ENCODE assay signal across 9 cellular contexts in genomic region chr4:1183985-1184773, GRCh38. TPM values are rescaled to one million over a fixed set of nuclear protein-coding genes. Genes with fewer than 3 reads are reported as not detected.
DNase-seq lines count a peak whose midpoint lies in the region; ATAC-seq and TF ChIP-seq lines count a peak whose summit lies in the region.
"Had no signal": no experiment of that assay in that cellular context is flagged by ENCODE, and none has a peak within 500 bp of the region (broad histone marks: within the 10 kb centered on the region; RNA-seq: fewer than 3 reads in every experiment).

No MANE protein-coding gene starts in this region.

- H3K9me2 ChIP-seq in MM.1S (replicated peaks; ENCODE audit: insufficient read depth, low read length): no peaks in the 10 kb centered on the region

- peaks cover 7% of the 10 kb centered on the region for H3K9me3 Mint-ChIP-seq in stimulated activated naive CD8-positive, alpha-beta T cell treated with anti-CD3 and anti-CD28 coated beads, Interleukin-15, Interleukin-2, amounts not matched to agents 100 ng/mL and 50 ng/mL, for 24 hours
- H3K9me3 Mint-ChIP-seq in Calu3 (ENCODE audit: low read depth, unreplicated experiment): peaks cover 7% of the 10 kb centered on the region

- peak overlapping the region; percentile 63 for H3K4me3 Mint-ChIP-seq in stimulated activated naive CD8-positive, alpha-beta T cell treated with anti-CD3 and anti-CD28 coated beads, Interleukin-15, Interleukin-2, amounts not matched to agents 100 ng/mL and 50 ng/mL, for 24 hours
- no peak overlapping the region for H3K4me3 Mint-ChIP-seq in Calu3 (ENCODE audit: low read depth, unreplicated experiment)

- no peaks in the 10 kb centered on the region for H3K36me3 ChIP-seq in MM.1S (replicated peaks; ENCODE audit: insufficient read depth, low read length)
- H3K36me3 ChIP-seq in WERI-Rb-1: peaks cover 2% of the 10 kb centered on the region; the same call in 1 of the 2 replicates

- peak overlapping the region; percentile 36; the same call in 1 of the 2 replicates for H3K4me3 ChIP-seq in MM.1S (ENCODE audit: low read length)
- H3K4me3 ChIP-seq in WERI-Rb-1 (ENCODE audit: low read depth, low read length): no peak overlapping the region

- CTCF ChIA-PET in Calu3 (lab: Charles Lee): no interaction called here

- H4K20me1 ChIP-seq in MM.1S (ENCODE audit: insufficient read depth, low read length): no peaks in the 10 kb centered on the region

- intact Hi-C loops in Calu3 (cut with micrococcal nuclease; ENCODE audit: unreplicated experiment): no loop called here

- H3K4me1 Mint-ChIP-seq in stimulated activated naive CD8-positive, alpha-beta T cell treated with anti-CD3 and anti-CD28 coated beads, Interleukin-15, Interleukin-2, amounts not matched to agents 100 ng/mL and 50 ng/mL, for 24 hours (ENCODE audit: low read depth): peaks cover 40% of the 10 kb centered on the region
- peaks cover under 1% of the 10 kb centered on the region for H3K4me1 Mint-ChIP-seq in Calu3 (ENCODE audit: low read depth, unreplicated experiment)

- H3K27ac ChIP-seq in MM.1S (ENCODE audit: low read length) (peak overlapping the region; percentile 27; the same call in 1 of the 2 replicates), WERI-Rb-1 (no peak overlapping the region)

- H3K27ac Mint-ChIP-seq in stimulated activated naive CD8-positive, alpha-beta T cell treated with anti-CD3 and anti-CD28 coated beads, Interleukin-15, Interleukin-2, amounts not matched to agents 100 ng/mL and 50 ng/mL, for 24 hours: peak overlapping the region; percentile 69
- H3K27ac Mint-ChIP-seq in Calu3 (ENCODE audit: unreplicated experiment): no peak overlapping the region

- DNase-seq in stimulated activated naive CD8-positive, alpha-beta T cell treated with anti-CD3 and anti-CD28 coated beads, Interleukin-15, Interleukin-2, amounts not matched to agents 100 U/mL and 50 U/mL, for 24 hours: no peak
- DNase-seq in MM.1S (peak; percentile 80), fibroblast of peridontal ligament (ENCODE audit: extremely low read depth) (peak; percentile 58), Calu3 (no peak), WERI-Rb-1 (no peak)
- DNase-seq: activated CD4-positive, alpha-beta T cell treated with anti-CD3 and anti-CD28 coated beads for 1 hour had no signal

- TF ChIP-seq CTCF in MM.1S (IDR thresholded peaks at IDR 0.05; ENCODE audit: low read length) (no peak), Calu3 (IDR thresholded peaks at IDR 0.05; ENCODE audit: unreplicated experiment) (no peak), WERI-Rb-1 (IDR thresholded peaks at IDR 0.05; ENCODE audit: low read depth, low read length) (no peak)

- H3K9ac ChIP-seq in MM.1S (ENCODE audit: low read length): 0 out of 2 replicates have a peak overlapping the region, but pooled peaks have one; percentile 26

- H3K9me3 ChIP-seq in MM.1S (replicated peaks; ENCODE audit: insufficient read depth, low read length) (no peaks in the 10 kb centered on the region), WERI-Rb-1 (ENCODE audit: severe bottlenecking) (peaks cover 37% of the 10 kb centered on the region)

- no peaks in the 10 kb centered on the region for H3K79me2 ChIP-seq in MM.1S (ENCODE audit: low read length)

- H3K36me3 Mint-ChIP-seq in stimulated activated naive CD8-positive, alpha-beta T cell treated with anti-CD3 and anti-CD28 coated beads, Interleukin-15, Interleukin-2, amounts not matched to agents 100 ng/mL and 50 ng/mL, for 24 hours (ENCODE audit: low read depth): peaks cover 4% of the 10 kb centered on the region
- no peaks in the 10 kb centered on the region for H3K36me3 Mint-ChIP-seq in Calu3 (ENCODE audit: insufficient read depth, unreplicated experiment)

- peaks cover 19% of the 10 kb centered on the region for H3F3A ChIP-seq in MM.1S (ENCODE audit: insufficient read depth, low read length)

- H3K27me3 ChIP-seq in MM.1S (replicated peaks; ENCODE audit: insufficient read depth, low read length) (no peaks in the 10 kb centered on the region), WERI-Rb-1 (ENCODE audit: insufficient read depth, low read depth, severe bottlenecking) (no peaks in the 10 kb centered on the region)

- H2AFZ ChIP-seq in MM.1S (ENCODE audit: low read length): no peak overlapping the region

- peak overlapping the region; percentile 66; the same call in 1 of the 2 replicates for H3K4me2 ChIP-seq in MM.1S (ENCODE audit: low read depth, low read length)

- H3K27me3 Mint-ChIP-seq in stimulated activated naive CD8-positive, alpha-beta T cell treated with anti-CD3 and anti-CD28 coated beads, Interleukin-15, Interleukin-2, amounts not matched to agents 100 ng/mL and 50 ng/mL, for 24 hours: no peaks in the 10 kb centered on the region
- H3K27me3 Mint-ChIP-seq in Calu3 (ENCODE audit: unreplicated experiment): peaks cover 14% of the 10 kb centered on the region

- no peak for ATAC-seq in stimulated activated naive CD8-positive, alpha-beta T cell treated with anti-CD3 and anti-CD28 coated beads, Interleukin-15, Interleukin-2, amounts not matched to agents 100 U/mL and 50 U/mL, for 24 hours
- ATAC-seq in GM18858 (IDR thresholded peaks at IDR 0.05; ENCODE audit: unreplicated experiment): no peak
- ATAC-seq in GM18870 (IDR thresholded peaks at IDR 0.05; ENCODE audit: unreplicated experiment): no peak

- H3K4me1 ChIP-seq in MM.1S (ENCODE audit: low read length): peaks cover 24% of the 10 kb centered on the region

- no TSS peak for BruUV-seq in Calu3 (replicated peaks; lab: Mats Ljungman, UMichigan)

RNA-seq across cellular contexts. Expression of gene SPON2, which starts 11.8 kb away (rescaled TPM):
- 2.2 and 2.4 TPM in 2 replicates for total RNA-seq in Calu3 (2022)

Comparison
In these comparisons a context has a peak if more than half of its experiments do, and no peak if none do; other contexts are left out.
1. DNase-seq: peak in MM.1S (single experiment) and fibroblast of peridontal ligament (single experiment); none in stimulated activated naive CD8-positive, alpha-beta T cell treated with anti-CD3 and anti-CD28 coated beads, Interleukin-15, Interleukin-2, amounts not matched to agents 100 U/mL and 50 U/mL, for 24 hours (single experiment), Calu3 (single experiment) and WERI-Rb-1 (single experiment).